ENCODE assay signal across 8 cellular contexts in the genomic region with DNA sequence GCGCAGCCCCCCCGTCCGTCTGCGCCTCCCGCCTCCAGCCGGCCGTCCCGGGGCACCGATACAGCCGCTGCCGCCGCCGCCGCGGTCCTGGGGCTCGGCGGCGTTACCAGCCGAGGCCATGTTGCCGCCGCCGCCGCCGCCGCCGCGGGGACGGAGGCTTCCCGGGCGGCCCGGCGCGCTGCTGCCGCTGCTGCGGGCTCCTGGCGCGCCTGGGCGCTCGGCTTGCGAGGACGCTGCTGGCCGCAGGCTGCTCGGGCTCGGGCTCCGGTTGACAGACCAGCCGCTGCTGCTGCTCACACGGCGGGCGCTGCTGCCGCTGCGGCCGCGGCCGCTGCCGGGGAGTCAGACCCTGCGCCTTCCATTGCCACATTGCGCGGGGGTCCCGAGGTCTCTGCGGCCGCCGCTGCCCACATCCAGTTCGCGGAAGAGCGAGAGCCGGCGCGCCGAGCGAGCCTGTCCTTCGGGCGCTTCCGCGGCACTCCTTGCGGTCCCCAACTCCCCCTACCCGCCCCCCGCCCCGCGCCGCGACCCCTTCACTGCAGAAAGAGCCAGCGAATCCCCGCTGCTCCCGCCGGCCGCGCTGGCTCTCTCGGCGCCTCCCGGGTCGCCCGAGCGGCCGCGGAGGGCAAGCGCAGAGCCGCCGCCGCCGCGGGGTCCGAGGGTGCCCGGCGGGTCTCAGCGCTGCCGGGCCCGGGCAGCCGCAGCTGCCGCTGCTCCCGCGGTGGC. TPM values are rescaled to one million over a fixed set of nuclear protein-coding genes. Genes with fewer than 3 reads are reported as not detected.
A peak's percentile ranks its signal among the peaks of the same experiment; 100 is the strongest.
DNase-seq lines count a peak whose midpoint lies in the region; ATAC-seq and TF ChIP-seq lines count a peak whose summit lies in the region.

No MANE protein-coding gene starts in this region.

- peak overlapping the region; percentile 71 for H3K27ac ChIP-seq in GM23248

- peak overlapping the region; percentile 41 for H3K27ac Mint-ChIP-seq in progenitor cell of endocrine pancreas

- H3K27me3 Mint-ChIP-seq in progenitor cell of endocrine pancreas: peaks cover 11% of the 10 kb centered on the region

- TF ChIP-seq CTCF in AG09309 (IDR thresholded peaks at IDR 0.05; ENCODE audit: control insufficient read depth, insufficient read depth, low read depth, low read length, missing control alignments) (no peak), fibroblast of mammary gland (conservative IDR thresholded peaks at IDR 0.05; ENCODE audit: control insufficient read depth, insufficient read depth, low read depth, low read length) (no peak), progenitor cell of endocrine pancreas (IDR thresholded peaks at IDR 0.05; ENCODE audit: unreplicated experiment) (no peak)

- H3K36me3 ChIP-seq in GM23248 (ENCODE audit: low read depth): no peaks in the 10 kb centered on the region

- DNase-seq in AG09309 (ENCODE audit: low read depth) (no peak), GM23248 (peak; percentile 65), fibroblast of mammary gland (ENCODE audit: low read depth) (no peak), progenitor cell of endocrine pancreas (ENCODE audit: low spot score, unreplicated experiment) (no peak), NOMO-1 treated with DMSO at 0.1 percent for 48 hours (lab: John Stamatoyannopoulos, UW; ENCODE audit: unreplicated experiment) (no peak)
- peak; percentile 70 for DNase-seq in activated CD8-positive, alpha-beta memory T cell treated with anti-CD3 and anti-CD28 coated beads for 24 hours

- no peaks in the 10 kb centered on the region for H3K9me3 Mint-ChIP-seq in progenitor cell of endocrine pancreas (ENCODE audit: low read depth)

- H3K4me1 ChIP-seq in GM23248 (ENCODE audit: insufficient read depth): peaks cover 23% of the 10 kb centered on the region; the same call in 1 of the 2 replicates

- no peaks in the 10 kb centered on the region for H3K9me3 ChIP-seq in GM23248 (ENCODE audit: low read depth)

- peak overlapping the region; percentile 99 for H2AFZ ChIP-seq in GM23248

- H3F3A ChIP-seq in GM23248 (ENCODE audit: insufficient read depth): peaks cover 15% of the 10 kb centered on the region

- 0 to 1% methylated on average over 54 of the region's 111 CpGs for WGBS in GM23248 (ENCODE audit: low coverage in 1 of 2, low lambda C conversion rate in 2 of 2, missing lambda C conversion rate in 2 of 2), 2 experiments

- H3K4me3 ChIP-seq in AG09309 (ENCODE audit: control insufficient read depth, low read depth, low read length) (peak overlapping the region; percentile 83), GM23248 (peak overlapping the region; percentile 93), fibroblast of mammary gland (ENCODE audit: control insufficient read depth, low read depth, low read length) (peak overlapping the region; percentile 82)

- H3K4me2 ChIP-seq in GM23248 (ENCODE audit: unreplicated experiment): peak overlapping the region; percentile 98

- no peaks in the 10 kb centered on the region for H4K20me1 ChIP-seq in GM23248 (ENCODE audit: insufficient read depth)

- in situ Hi-C loops in GM23248 (cut with MboI): no loop called here

- H3K4me3 Mint-ChIP-seq in progenitor cell of endocrine pancreas (ENCODE audit: low read depth): peak overlapping the region; percentile 97

- no peaks in the 10 kb centered on the region for H3K27me3 ChIP-seq in GM23248 (replicated peaks; ENCODE audit: insufficient read depth)

- H3K36me3 Mint-ChIP-seq in progenitor cell of endocrine pancreas (ENCODE audit: insufficient read depth): no peaks in the 10 kb centered on the region

- peaks cover 28% of the 10 kb centered on the region for H3K4me1 Mint-ChIP-seq in progenitor cell of endocrine pancreas (ENCODE audit: low read depth)

- H3K9ac ChIP-seq in GM23248: peak overlapping the region; percentile 93

- H3K9me2 ChIP-seq in GM23248 (ENCODE audit: insufficient read depth): no peaks in the 10 kb centered on the region

- ATAC-seq in HG02763 (IDR thresholded peaks at IDR 0.05; ENCODE audit: unreplicated experiment) (no peak), GM18861 (IDR thresholded peaks at IDR 0.05; ENCODE audit: unreplicated experiment) (no peak)

- peaks cover 19% of the 10 kb centered on the region for H3K79me2 ChIP-seq in GM23248 (ENCODE audit: insufficient read depth)

RNA-seq across cellular contexts. Expression of gene PTCH1, which starts 8.4 kb away (rescaled TPM):
- 1.4 and 3.8 TPM in 2 replicates for total RNA-seq in GM23248 (2014; rRNA removed; shearing (Covaris generic))
- 5.5 and 7.3 TPM in 2 replicates for polyA plus RNA-seq in GM23248 (2016; fragmentation: Nextera tagmentation; extraction: Ambion mirVana)
- total RNA-seq in progenitor cell of endocrine pancreas: 54.9 and 56.3 TPM in 2 replicates

Comparison
In these comparisons a context has a peak if more than half of its experiments do, and no peak if none do; other contexts are left out.
1. DNase-seq: peak in GM23248 (single experiment) and activated CD8-positive, alpha-beta memory T cell treated with anti-CD3 and anti-CD28 coated beads for 24 hours (single experiment); none in AG09309 (single experiment), fibroblast of mammary gland (single experiment), progenitor cell of endocrine pancreas (single experiment) and NOMO-1 treated with DMSO at 0.1 percent for 48 hours (single experiment).
2. RNA of gene PTCH1, which starts 8.4 kb away (total RNA-seq): 54.9 to 56.3 TPM in progenitor cell of endocrine pancreas; 1.4 to 3.8 TPM in GM23248; every median in the first group is over 10 times any median in the second.
3. Peak in every context shown above with its lines, with median percentiles within 50 percentile points of each other: H3K4me3 ChIP-seq.